Comparison of ENCODE assay signal across 20 cellular contexts in the genomic region with DNA sequence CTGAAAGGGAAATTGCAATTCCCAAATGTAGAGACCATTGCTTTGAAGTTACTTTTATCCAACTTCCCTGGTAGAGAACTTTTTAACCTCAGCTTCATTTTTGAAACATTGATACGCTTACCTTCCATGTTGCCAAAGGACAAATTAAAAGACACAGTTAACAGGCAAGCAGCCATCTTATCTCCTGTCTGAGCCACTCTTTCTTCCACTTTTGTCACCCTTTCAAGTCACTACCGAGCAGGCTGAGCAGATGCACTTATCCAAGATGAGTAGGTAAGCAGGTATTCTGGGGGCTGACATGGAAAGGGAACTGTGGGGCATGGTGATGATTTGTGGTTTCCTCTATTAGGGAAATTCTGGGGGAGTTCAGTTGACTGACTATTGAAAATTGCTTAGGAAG.
A peak's percentile ranks its signal among the peaks of the same experiment; 100 is the strongest.
DNase-seq lines count a peak whose midpoint lies in the region; ATAC-seq, FAIRE-seq and TF ChIP-seq lines count a peak whose summit lies in the region.
"Had no signal": no experiment of that assay in that cellular context is flagged by ENCODE, and none has a peak within 500 bp of the region (broad histone marks: within the 10 kb centered on the region; RNA-seq: fewer than 3 reads in every experiment).

No MANE protein-coding gene starts in this region.

- no peaks in the 10 kb centered on the region for H3K36me3 ChIP-seq in uterus

- no peak for ATAC-seq in activated CD8-positive, alpha-beta memory T cell treated with anti-CD3 and anti-CD28 coated beads, Interleukin-2, amount 10 ng/mL, durations not matched to agents 7 days and 5 days
- ATAC-seq in activated B cell treated with CpG ODN at 0.5 μM for 24 hours (ENCODE audit: low read depth) (no peak), GM18498 (IDR thresholded peaks at IDR 0.05; ENCODE audit: unreplicated experiment) (no peak)
- ATAC-seq: HepG2 had no signal

- intact Hi-C loops in activated B cell treated with CpG ODN at 0.5 μM for 24 hours (cut with micrococcal nuclease) (loop anchor here (1.0 to 5.0 kb wide), 4 partner anchors 47 to 276 kb away; a partner anchor contains a TSS), uterus (cut with DNase I; ENCODE audit: low total_unique reads) (no loop called here)

- H3K4me3 Mint-ChIP-seq in activated CD8-positive, alpha-beta memory T cell treated with anti-CD3 and anti-CD28 coated beads, Interleukin-2, amount 10 ng/mL, durations not matched to agents 7 days and 5 days, result no peak overlapping the region
- H3K4me3 Mint-ChIP-seq in activated B cell treated with CpG ODN at 0.5 μM for 24 hours (no peak overlapping the region), nephron (no peak overlapping the region)
- H3K4me3 Mint-ChIP-seq: activated T-cell treated with anti-CD3 and anti-CD28 coated beads, Interleukin-2, amount 50 U/mL, for 4 hours; mesothelial cell of epicardium; T-helper 2 cell treated with Interferon-gamma antibody and Interleukin-4, amounts not matched to agents 5 μg/mL and 100 μg/mL, for 36 hours had no signal

- no peak overlapping the region for H3K4me3 ChIP-seq in uterus
- H3K4me3 ChIP-seq: stomach had no signal

- H3K4me1 Mint-ChIP-seq in activated CD8-positive, alpha-beta memory T cell treated with anti-CD3 and anti-CD28 coated beads, Interleukin-2, amount 10 ng/mL, durations not matched to agents 7 days and 5 days, result peaks cover 10% of the 10 kb centered on the region
- H3K4me1 Mint-ChIP-seq in activated B cell treated with CpG ODN at 0.5 μM for 24 hours, result peaks cover 56% of the 10 kb centered on the region
- peaks cover 29% of the 10 kb centered on the region for H3K4me1 Mint-ChIP-seq in nephron

- peak overlapping the region; percentile 12 for H3K27ac Mint-ChIP-seq in activated CD8-positive, alpha-beta memory T cell treated with anti-CD3 and anti-CD28 coated beads, Interleukin-2, amount 10 ng/mL, durations not matched to agents 7 days and 5 days
- H3K27ac Mint-ChIP-seq in activated B cell treated with CpG ODN at 0.5 μM for 24 hours, result peak overlapping the region; percentile 81
- H3K27ac Mint-ChIP-seq in nephron, result peak overlapping the region in 2 of 3 experiments; percentile 36
- H3K27ac Mint-ChIP-seq: mesothelial cell of epicardium had no signal

- no peaks in the 10 kb centered on the region for H3K9me3 Mint-ChIP-seq in activated CD8-positive, alpha-beta memory T cell treated with anti-CD3 and anti-CD28 coated beads, Interleukin-2, amount 10 ng/mL, durations not matched to agents 7 days and 5 days (ENCODE audit: low read depth)
- no peaks in the 10 kb centered on the region for H3K9me3 Mint-ChIP-seq in activated B cell treated with CpG ODN at 0.5 μM for 24 hours
- no peaks in the 10 kb centered on the region for H3K9me3 Mint-ChIP-seq in nephron
- H3K9me3 Mint-ChIP-seq: activated T-cell treated with anti-CD3 and anti-CD28 coated beads, Interleukin-2, amount 50 U/mL, for 4 hours; mesothelial cell of epicardium; T-helper 2 cell treated with Interferon-gamma antibody and Interleukin-4, amounts not matched to agents 5 μg/mL and 100 μg/mL, for 36 hours had no signal

- H3K9me3 ChIP-seq in uterus, result no peaks in the 10 kb centered on the region
- H3K9me3 ChIP-seq: stomach had no signal

- DNase-seq in activated CD8-positive, alpha-beta memory T cell treated with anti-CD3 and anti-CD28 coated beads, Interleukin-2, amount 10 ng/mL, durations not matched to agents 7 days and 5 days, result no peak
- DNase-seq in activated CD8-positive, alpha-beta memory T cell treated with anti-CD3 and anti-CD28 coated beads, Interleukin-2, amount 50 U/mL, for 4 hours, result no peak
- DNase-seq in GM19239 (ENCODE audit: insufficient read length, low spot score) (no peak), activated B cell treated with CpG ODN at 0.5 μM for 24 hours (no peak), C1 segment of cervical spinal cord (lab: John Stamatoyannopoulos, UW) (no peak), uterus (no peak)
- DNase-seq: ACHN; activated CD4-positive, alpha-beta T cell treated with anti-CD3 and anti-CD28 coated beads for 4 hours; activated T-cell treated with anti-CD3 and anti-CD28 coated beads, Interleukin-2, amount 50 U/mL, for 4 hours; cerebellar nuclear complex; effector CD8-positive, alpha-beta T cell; NCI-H187 treated with DMSO at 0.1 percent for 48 hours; SIG-M5; stomach had no signal

- H3K36me3 Mint-ChIP-seq in activated CD8-positive, alpha-beta memory T cell treated with anti-CD3 and anti-CD28 coated beads, Interleukin-2, amount 10 ng/mL, durations not matched to agents 7 days and 5 days, result peaks cover 70% of the 10 kb centered on the region
- H3K36me3 Mint-ChIP-seq in activated B cell treated with CpG ODN at 0.5 μM for 24 hours (ENCODE audit: low read depth) (peaks cover 89% of the 10 kb centered on the region), nephron (ENCODE audit: low read depth) (no peaks in the 10 kb centered on the region)
- H3K36me3 Mint-ChIP-seq: mesothelial cell of epicardium had no signal

- no peaks in the 10 kb centered on the region for H3K27me3 ChIP-seq in uterus

- H3K27ac ChIP-seq in uterus, result no peak overlapping the region
- H3K27ac ChIP-seq: stomach had no signal

- no peak for TF ChIP-seq POLR2A in uterus (IDR thresholded peaks at IDR 0.05)

- H3K4me1 ChIP-seq in uterus, result no peaks in the 10 kb centered on the region
- H3K4me1 ChIP-seq: stomach had no signal

- FAIRE-seq in GM19239 (lab: Jason Lieb, UNC), result peak; percentile 90
- FAIRE-seq: HepG2, keratinocyte had no signal

- POLR2A ChIA-PET in activated B cell treated with CpG ODN at 0.5 μM for 24 hours (lab: Charles Lee), result no interaction called here

- TF ChIP-seq CTCF in activated B cell treated with CpG ODN at 0.5 μM for 24 hours (IDR thresholded peaks at IDR 0.05), result no peak
- TF ChIP-seq CTCF in nephron (IDR thresholded peaks at IDR 0.05; ENCODE audit: unreplicated experiment in 3 of 3), result no peak
- no peak for TF ChIP-seq CTCF in uterus (IDR thresholded peaks at IDR 0.05)

- no peaks in the 10 kb centered on the region for H3K27me3 Mint-ChIP-seq in activated CD8-positive, alpha-beta memory T cell treated with anti-CD3 and anti-CD28 coated beads, Interleukin-2, amount 10 ng/mL, durations not matched to agents 7 days and 5 days
- no peaks in the 10 kb centered on the region for H3K27me3 Mint-ChIP-seq in activated B cell treated with CpG ODN at 0.5 μM for 24 hours
- H3K27me3 Mint-ChIP-seq in nephron (ENCODE audit: low read depth), result peaks cover 7% of the 10 kb centered on the region

- CTCF ChIA-PET in activated CD8-positive, alpha-beta memory T cell treated with anti-CD3 and anti-CD28 coated beads, Interleukin-2, amount 10 ng/mL, durations not matched to agents 7 days and 5 days (lab: Charles Lee), result no interaction called here
- CTCF ChIA-PET in activated B cell treated with CpG ODN at 0.5 μM for 24 hours (lab: Charles Lee), result interaction anchor here (3.5 kb wide), 1 partner anchor 277 kb away, joined by 11 read pairs; a partner anchor contains a TSS

Comparison
In these comparisons a context has a peak if more than half of its experiments do, and no peak if none do; other contexts are left out.
1. H3K27ac Mint-ChIP-seq: peak in every context shown above with its lines; median percentile 81 in activated B cell treated with CpG ODN at 0.5 μM for 24 hours; 36 in nephron; 12 in activated CD8-positive, alpha-beta memory T cell treated with anti-CD3 and anti-CD28 coated beads, Interleukin-2, amount 10 ng/mL, durations not matched to agents 7 days and 5 days.